8 cellular contexts compared by ENCODE assay signal in the genomic region with DNA sequence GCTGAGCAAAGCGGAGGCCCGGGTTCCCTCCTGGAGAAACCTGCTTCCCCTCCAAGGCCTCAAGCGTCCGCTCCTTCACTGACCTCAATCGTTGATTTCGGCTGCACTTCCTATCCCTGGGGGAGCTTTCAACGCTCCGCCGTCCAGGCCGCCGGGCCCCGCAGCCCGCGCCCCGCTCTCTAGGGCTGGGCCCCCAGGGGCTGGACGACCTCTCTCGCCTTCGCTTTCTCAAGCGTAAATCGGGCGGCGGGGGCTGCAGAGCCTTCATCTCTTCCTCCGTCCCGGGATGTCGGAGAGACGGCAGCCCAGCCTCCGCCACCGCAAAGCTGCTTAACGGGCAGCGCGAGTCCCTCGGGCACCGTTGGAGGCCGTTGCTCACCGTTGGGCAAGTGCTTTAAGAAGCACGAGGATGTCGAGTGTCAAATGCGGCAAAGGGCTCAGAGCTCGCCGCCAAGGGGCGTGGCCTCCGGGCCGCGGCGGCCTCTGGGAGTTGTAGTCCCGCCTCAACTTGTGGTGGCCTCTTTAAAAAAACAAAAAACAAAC. TPM values are rescaled to one million over a fixed set of nuclear protein-coding genes. Genes with fewer than 3 reads are reported as not detected.
A peak's percentile ranks its signal among the peaks of the same experiment; 100 is the strongest.
DNase-seq lines count a peak whose midpoint lies in the region; ATAC-seq and TF ChIP-seq lines count a peak whose summit lies in the region.

No MANE protein-coding gene starts in this region.

- DNase-seq in activated CD4-positive, alpha-beta T cell treated with anti-CD3 and anti-CD28 coated beads, Interleukin-2, amount 50 U/mL, for 1 hour = peak; percentile 78
- DNase-seq in lower lobe of right lung = peak; percentile 88
- DNase-seq in stimulated activated CD4-positive, alpha-beta T cell treated with anti-CD3 and anti-CD28 coated beads, Interleukin-4, amount 100 ng/mL, for 24 hours = peak; percentile 78
- DNase-seq in OCI-M2 (lab: John Stamatoyannopoulos, UW; ENCODE audit: unreplicated experiment) = no peak

- intact Hi-C loops in lower lobe of right lung (cut with DNase I) = no loop called here

- H3K9ac ChIP-seq in ES-I3 (ENCODE audit: low read depth, low read length) = peak overlapping the region; percentile 55; the same call in 1 of the 2 replicates
- peak overlapping the region in 1 of 2 donors; percentile 30 for H3K9ac ChIP-seq in duodenal mucosa (ENCODE audit: low read depth in 1 of 2, low read length in 2 of 2)

- peaks cover 0 to 6% of the 10 kb centered on the region in 2 donors for H3K27me3 ChIP-seq in duodenal mucosa (ENCODE audit: control insufficient read depth in 1 of 2, insufficient read depth in 2 of 2, low read length in 2 of 2)
- no peaks in the 10 kb centered on the region for H3K27me3 ChIP-seq in lower lobe of right lung (ENCODE audit: low read depth)

- H3K4me1 ChIP-seq in ES-I3 (ENCODE audit: insufficient read depth, low read length) (peaks cover 9% of the 10 kb centered on the region; the same call in 1 of the 2 replicates), duodenal mucosa (ENCODE audit: control insufficient read depth in 1 of 2, insufficient read depth in 2 of 2, low read length in 2 of 2) (no peaks in the 10 kb centered on the region), lower lobe of right lung (peaks cover 13% of the 10 kb centered on the region)

- H3K9me3 ChIP-seq in ES-I3 (ENCODE audit: control insufficient read depth, insufficient read depth, low read length) (no peaks in the 10 kb centered on the region), duodenal mucosa (ENCODE audit: control insufficient read depth in 1 of 2, low read length in 2 of 2) (no peaks in the 10 kb centered on the region), lower lobe of right lung (no peaks in the 10 kb centered on the region)

- H3K27ac ChIP-seq in duodenal mucosa (ENCODE audit: low read depth, low read length) (no peak overlapping the region), lower lobe of right lung (peak overlapping the region; percentile 67)

- H3K36me3 ChIP-seq in ES-I3 (ENCODE audit: insufficient read depth, low read length) = no peaks in the 10 kb centered on the region
- H3K36me3 ChIP-seq in duodenal mucosa (ENCODE audit: control insufficient read depth in 1 of 2, insufficient read depth in 2 of 2, low read length in 2 of 2) = no peaks in the 10 kb centered on the region
- no peaks in the 10 kb centered on the region for H3K36me3 ChIP-seq in lower lobe of right lung

- H3K4me3 ChIP-seq in duodenal mucosa (ENCODE audit: low read depth in 1 of 2, low read length in 2 of 2) (peak overlapping the region; percentile 51 to 73), lower lobe of right lung (peak overlapping the region; percentile 72)

- no peak for TF ChIP-seq CTCF in lower lobe of right lung (IDR thresholded peaks at IDR 0.05)

- ATAC-seq in HG03095 (IDR thresholded peaks at IDR 0.05; ENCODE audit: unreplicated experiment) = peak; percentile 69
- ATAC-seq in lower lobe of right lung = peak; percentile 77 to 88
- no peak for ATAC-seq in HG02763 (IDR thresholded peaks at IDR 0.05; ENCODE audit: unreplicated experiment)

RNA-seq across cellular contexts. Expression of a gene that starts 8.5 kb away (rescaled TPM):
- total RNA-seq in lower lobe of right lung = 6.1 TPM

RNA-seq across cellular contexts. Expression of a gene that starts 27.8 kb away (rescaled TPM):
- total RNA-seq in lower lobe of right lung = 43.4 TPM

RNA-seq across cellular contexts. Expression of a gene that starts 57.1 kb away (rescaled TPM):
- total RNA-seq in lower lobe of right lung = 24.9 TPM
